Comparison of ENCODE assay signal across 15 cellular contexts in the genomic region with DNA sequence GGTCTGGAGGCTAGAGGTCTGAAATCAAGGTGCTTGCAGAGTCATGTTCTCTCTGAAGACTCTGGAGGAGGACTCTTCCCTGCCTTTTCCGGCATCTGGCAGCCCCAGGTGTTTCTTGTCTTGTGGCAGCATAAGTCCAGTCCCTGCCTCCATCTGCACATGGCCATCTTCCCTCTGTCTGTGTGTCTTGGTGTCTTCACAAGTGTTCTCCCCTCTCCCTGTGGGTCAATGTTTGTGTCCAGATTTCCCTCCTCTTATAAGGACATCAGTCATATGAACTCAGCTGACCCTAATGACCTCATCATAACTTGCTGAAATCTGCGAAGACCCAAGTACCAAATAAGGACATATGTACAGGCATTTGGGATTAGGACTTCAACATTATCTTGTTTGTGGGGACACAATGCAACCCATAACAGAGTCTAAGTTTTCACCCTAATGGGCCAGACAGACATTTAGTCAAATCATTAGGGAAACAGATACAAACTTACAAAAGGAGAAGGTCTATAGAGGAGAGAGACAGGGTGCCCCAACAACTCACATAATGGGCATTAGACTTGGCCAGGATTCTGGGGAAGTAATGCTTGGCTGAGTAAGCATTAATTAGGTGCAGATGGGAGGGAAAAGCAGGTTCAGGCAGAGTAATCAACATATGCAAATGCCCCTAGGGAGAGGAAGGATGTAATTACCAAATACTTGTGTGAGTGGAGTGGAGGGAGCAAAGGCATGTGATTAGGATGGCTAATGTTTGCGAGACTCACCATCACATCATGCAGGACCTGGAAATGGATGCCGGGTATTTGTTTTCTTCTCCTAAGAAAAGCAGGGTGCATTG.
DNase-seq lines count a peak whose midpoint lies in the region; ATAC-seq and TF ChIP-seq lines count a peak whose summit lies in the region.
"Had no signal": no experiment of that assay in that cellular context is flagged by ENCODE, and none has a peak within 500 bp of the region (broad histone marks: within the 10 kb centered on the region; RNA-seq: fewer than 3 reads in every experiment).

No MANE protein-coding gene starts in this region.

- H3K27me3 ChIP-seq in aorta (ENCODE audit: control insufficient read depth in 1 of 2, insufficient read depth in 2 of 2, low read length in 1 of 2): no peaks in the 10 kb centered on the region
- no peaks in the 10 kb centered on the region for H3K27me3 ChIP-seq in lower lobe of right lung (ENCODE audit: low read depth)
- H3K27me3 ChIP-seq: stomach had no signal

- H3K4me1 Mint-ChIP-seq in activated naive CD4-positive, alpha-beta T cell treated with anti-CD3 and anti-CD28 coated beads, Interleukin-2, amount 10 ng/mL, durations not matched to agents 7 days and 5 days: no peaks in the 10 kb centered on the region
- H3K4me1 Mint-ChIP-seq: activated T-helper 17 cell treated with anti-CD3 and anti-CD28 coated beads, Interleukin-2, amount 50 U/mL, for 72 hours had no signal

- WGBS in aorta, 2 donors: 69 to 77% methylated on average over 4 of the region's 4 CpGs

- DNase-seq in AG09309 (ENCODE audit: low read depth) (peak; percentile 18), GM04503 (ENCODE audit: low read depth) (peak; percentile 40), NCI-H69 (lab: John Stamatoyannopoulos, UW) (peak; percentile 99), fibroblast of the conjunctiva (ENCODE audit: low read depth) (peak; percentile 27), aorta (no peak), lower lobe of right lung (no peak)
- no peak for DNase-seq in activated naive CD4-positive, alpha-beta T cell treated with anti-CD3 and anti-CD28 coated beads, Interleukin-2, amount 10 ng/mL, durations not matched to agents 7 days and 5 days
- DNase-seq: activated CD4-positive, CD25-positive, alpha-beta regulatory T cell treated with anti-CD3 and anti-CD28 coated beads, Interleukin-2, amount 50 U/mL, for 72 hours; CD4-positive, alpha-beta T cell; effector memory CD8-positive, alpha-beta T cell; NK-92 treated with Interleukin-12 subunit alpha and Interleukin-12 subunit beta, amount 100 ng/mL, for 24 hours; stomach had no signal

- TF ChIP-seq CTCF in AG09309 (IDR thresholded peaks at IDR 0.05; ENCODE audit: control insufficient read depth, insufficient read depth, low read depth, low read length, missing control alignments) (no peak), lower lobe of right lung (IDR thresholded peaks at IDR 0.05) (no peak)

- CTCF ChIA-PET in activated naive CD4-positive, alpha-beta T cell treated with anti-CD3 and anti-CD28 coated beads, Interleukin-2, amount 10 ng/mL, durations not matched to agents 7 days and 5 days (lab: Charles Lee): no interaction called here

- H3K4me3 ChIP-seq in AG09309 (ENCODE audit: control insufficient read depth, low read depth, low read length) (no peak overlapping the region), aorta (ENCODE audit: low read length in 2 of 2) (no peak overlapping the region), lower lobe of right lung (no peak overlapping the region)
- H3K4me3 ChIP-seq: prostate gland, stomach had no signal

- H3K27me3 Mint-ChIP-seq in activated naive CD4-positive, alpha-beta T cell treated with anti-CD3 and anti-CD28 coated beads, Interleukin-2, amount 10 ng/mL, durations not matched to agents 7 days and 5 days: no peaks in the 10 kb centered on the region
- H3K27me3 Mint-ChIP-seq: activated T-helper 17 cell treated with anti-CD3 and anti-CD28 coated beads, Interleukin-2, amount 50 U/mL, for 72 hours; CD4-positive, alpha-beta T cell; effector memory CD8-positive, alpha-beta T cell had no signal

- H3K9me3 ChIP-seq in aorta (ENCODE audit: control insufficient read depth, low read length): no peaks in the 10 kb centered on the region
- no peaks in the 10 kb centered on the region for H3K9me3 ChIP-seq in lower lobe of right lung
- H3K9me3 ChIP-seq: prostate gland, stomach had no signal

- H3K27ac ChIP-seq in aorta (ENCODE audit: low read depth in 1 of 2, low read length in 2 of 2): no peak overlapping the region
- H3K27ac ChIP-seq in lower lobe of right lung: no peak overlapping the region
- H3K27ac ChIP-seq: prostate gland, stomach had no signal

- H3K36me3 ChIP-seq in aorta (ENCODE audit: control insufficient read depth in 1 of 2, insufficient read depth in 2 of 2, low read length in 1 of 2) (no peaks in the 10 kb centered on the region), lower lobe of right lung (no peaks in the 10 kb centered on the region)
- H3K36me3 ChIP-seq: prostate gland, stomach had no signal

- no peaks in the 10 kb centered on the region for H3K9me3 Mint-ChIP-seq in activated naive CD4-positive, alpha-beta T cell treated with anti-CD3 and anti-CD28 coated beads, Interleukin-2, amount 10 ng/mL, durations not matched to agents 7 days and 5 days
- H3K9me3 Mint-ChIP-seq: activated T-helper 17 cell treated with anti-CD3 and anti-CD28 coated beads, Interleukin-2, amount 50 U/mL, for 72 hours; CD4-positive, alpha-beta T cell; effector memory CD8-positive, alpha-beta T cell had no signal

- no peak overlapping the region for H3K27ac Mint-ChIP-seq in activated naive CD4-positive, alpha-beta T cell treated with anti-CD3 and anti-CD28 coated beads, Interleukin-2, amount 10 ng/mL, durations not matched to agents 7 days and 5 days
- H3K27ac Mint-ChIP-seq: activated T-helper 17 cell treated with anti-CD3 and anti-CD28 coated beads, Interleukin-2, amount 50 U/mL, for 72 hours; CD4-positive, alpha-beta T cell; effector memory CD8-positive, alpha-beta T cell had no signal

- H3K36me3 Mint-ChIP-seq in activated naive CD4-positive, alpha-beta T cell treated with anti-CD3 and anti-CD28 coated beads, Interleukin-2, amount 10 ng/mL, durations not matched to agents 7 days and 5 days: no peaks in the 10 kb centered on the region

- intact Hi-C loops in aorta (cut with DNase I): no loop called here
- intact Hi-C loops in lower lobe of right lung (cut with DNase I): no loop called here

- no peak overlapping the region for H3K4me3 Mint-ChIP-seq in activated naive CD4-positive, alpha-beta T cell treated with anti-CD3 and anti-CD28 coated beads, Interleukin-2, amount 10 ng/mL, durations not matched to agents 7 days and 5 days
- H3K4me3 Mint-ChIP-seq: activated T-helper 17 cell treated with anti-CD3 and anti-CD28 coated beads, Interleukin-2, amount 50 U/mL, for 72 hours; CD4-positive, alpha-beta T cell; effector memory CD8-positive, alpha-beta T cell had no signal

- no peak for ATAC-seq in aorta (ENCODE audit: low FRiP score)
- no peak for ATAC-seq in lower lobe of right lung
- no peak for ATAC-seq in HG03025 (IDR thresholded peaks at IDR 0.05; ENCODE audit: low FRiP score, unreplicated experiment)
- ATAC-seq: activated T-helper 17 cell treated with anti-CD3 and anti-CD28 coated beads, Interleukin-2, amount 50 U/mL, for 72 hours; effector memory CD8-positive, alpha-beta T cell had no signal

- H3K4me1 ChIP-seq in aorta (ENCODE audit: control insufficient read depth in 1 of 2, insufficient read depth in 2 of 2, low read length in 2 of 2) (peaks cover 0 to 2% of the 10 kb centered on the region in 2 donors), lower lobe of right lung (peaks cover 13% of the 10 kb centered on the region)
- H3K4me1 ChIP-seq: prostate gland had no signal

Comparison
In these comparisons a context has a peak if more than half of its experiments do, and no peak if none do; other contexts are left out.
1. DNase-seq: peak in AG09309 (single experiment), GM04503 (single experiment), NCI-H69 (single experiment) and fibroblast of the conjunctiva (single experiment); none in aorta (0 of 2), activated naive CD4-positive, alpha-beta T cell treated with anti-CD3 and anti-CD28 coated beads, Interleukin-2, amount 10 ng/mL, durations not matched to agents 7 days and 5 days (single experiment) and lower lobe of right lung (single experiment).